ENCODE assay signal across 1 cellular context in the genomic region with DNA sequence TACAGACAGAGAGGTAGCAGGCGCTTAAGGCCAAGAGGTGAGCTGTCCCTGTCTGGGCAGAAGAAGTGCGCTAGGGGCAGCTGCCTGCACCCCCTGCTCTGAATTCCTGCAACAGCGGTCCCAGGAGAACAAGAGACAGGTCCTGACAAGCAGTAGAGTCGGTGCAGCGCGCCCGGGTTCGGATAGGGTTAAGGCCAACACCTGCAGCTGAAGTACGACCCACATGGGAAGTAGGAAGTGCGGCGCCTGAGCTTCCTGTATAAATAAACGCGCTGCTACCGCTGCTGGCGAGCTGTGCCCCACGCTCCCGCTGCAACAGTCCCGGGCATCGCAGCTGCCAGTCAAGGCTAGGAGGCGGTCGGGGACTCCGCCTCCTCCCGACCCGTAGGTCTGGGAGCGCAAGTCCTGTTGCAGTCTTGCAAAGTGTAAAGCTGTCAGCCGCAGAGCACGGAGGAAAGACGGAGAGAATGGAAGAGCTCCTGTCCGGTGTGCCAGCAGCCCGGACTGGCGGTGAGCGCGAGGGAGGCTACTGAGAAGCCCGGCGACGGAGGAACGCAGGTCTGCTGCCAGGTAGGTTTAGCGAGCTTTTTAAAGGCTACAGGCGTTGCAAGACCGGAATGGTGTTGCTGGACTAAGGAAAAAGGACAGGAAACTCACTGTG.
TF ChIP-seq lines count a peak whose summit lies in the region.

A gene (plus strand): TSS at position 290 of the 661 bp plus-strand sequence. CDS start 12,185 bp downstream, outside the sequence.

TF ChIP-seq in HepG2, 621 proteins besides CTCF, POLR2A, EP300 and RAD21 (continued from another document and continues in another):
- TF ChIP-seq, protein P1, sequence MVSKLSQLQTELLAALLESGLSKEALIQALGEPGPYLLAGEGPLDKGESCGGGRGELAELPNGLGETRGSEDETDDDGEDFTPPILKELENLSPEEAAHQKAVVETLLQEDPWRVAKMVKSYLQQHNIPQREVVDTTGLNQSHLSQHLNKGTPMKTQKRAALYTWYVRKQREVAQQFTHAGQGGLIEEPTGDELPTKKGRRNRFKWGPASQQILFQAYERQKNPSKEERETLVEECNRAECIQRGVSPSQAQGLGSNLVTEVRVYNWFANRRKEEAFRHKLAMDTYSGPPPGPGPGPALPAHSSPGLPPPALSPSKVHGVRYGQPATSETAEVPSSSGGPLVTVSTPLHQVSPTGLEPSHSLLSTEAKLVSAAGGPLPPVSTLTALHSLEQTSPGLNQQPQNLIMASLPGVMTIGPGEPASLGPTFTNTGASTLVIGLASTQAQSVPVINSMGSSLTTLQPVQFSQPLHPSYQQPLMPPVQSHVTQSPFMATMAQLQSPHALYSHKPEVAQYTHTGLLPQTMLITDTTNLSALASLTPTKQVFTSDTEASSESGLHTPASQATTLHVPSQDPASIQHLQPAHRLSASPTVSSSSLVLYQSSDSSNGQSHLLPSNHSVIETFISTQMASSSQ (IDR thresholded peaks at IDR 0.05; ENCODE audit: low read depth), result peak; percentile 31; the same call in 1 of the 2 replicates
- TF ChIP-seq, protein P1 (CRISPR knock-in tag; IDR thresholded peaks at IDR 0.05; ENCODE audit: borderline replicate concordance), result peak; percentile 62; the same call in 1 of the 2 replicates
- no peak for TF ChIP-seq ZNF101 (CRISPR knock-in tag; IDR thresholded peaks at IDR 0.05; ENCODE audit: borderline replicate concordance, low read depth)
- TF ChIP-seq NKX3-1 (CRISPR knock-in tag; IDR thresholded peaks at IDR 0.05), result no peak
- TF ChIP-seq, protein P2, sequence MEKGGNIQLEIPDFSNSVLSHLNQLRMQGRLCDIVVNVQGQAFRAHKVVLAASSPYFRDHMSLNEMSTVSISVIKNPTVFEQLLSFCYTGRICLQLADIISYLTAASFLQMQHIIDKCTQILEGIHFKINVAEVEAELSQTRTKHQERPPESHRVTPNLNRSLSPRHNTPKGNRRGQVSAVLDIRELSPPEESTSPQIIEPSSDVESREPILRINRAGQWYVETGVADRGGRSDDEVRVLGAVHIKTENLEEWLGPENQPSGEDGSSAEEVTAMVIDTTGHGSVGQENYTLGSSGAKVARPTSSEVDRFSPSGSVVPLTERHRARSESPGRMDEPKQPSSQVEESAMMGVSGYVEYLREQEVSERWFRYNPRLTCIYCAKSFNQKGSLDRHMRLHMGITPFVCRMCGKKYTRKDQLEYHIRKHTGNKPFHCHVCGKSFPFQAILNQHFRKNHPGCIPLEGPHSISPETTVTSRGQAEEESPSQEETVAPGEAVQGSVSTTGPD (CRISPR knock-in tag; IDR thresholded peaks at IDR 0.05), result no peak
- TF ChIP-seq ZNF557 (CRISPR knock-in tag; IDR thresholded peaks at IDR 0.05), result no peak
- TF ChIP-seq SALL2 (CRISPR knock-in tag; IDR thresholded peaks at IDR 0.05), result peak; percentile 15; the same call in 1 of the 2 replicates
- TF ChIP-seq ZNF816 (CRISPR knock-in tag; IDR thresholded peaks at IDR 0.05; ENCODE audit: borderline replicate concordance), result 0 out of 2 replicates have a peak, but pooled peaks have one; percentile 73
- TF ChIP-seq ZNF761 (CRISPR knock-in tag; conservative IDR thresholded peaks at IDR 0.05), result peak; percentile 95
- TF ChIP-seq, protein P3, sequence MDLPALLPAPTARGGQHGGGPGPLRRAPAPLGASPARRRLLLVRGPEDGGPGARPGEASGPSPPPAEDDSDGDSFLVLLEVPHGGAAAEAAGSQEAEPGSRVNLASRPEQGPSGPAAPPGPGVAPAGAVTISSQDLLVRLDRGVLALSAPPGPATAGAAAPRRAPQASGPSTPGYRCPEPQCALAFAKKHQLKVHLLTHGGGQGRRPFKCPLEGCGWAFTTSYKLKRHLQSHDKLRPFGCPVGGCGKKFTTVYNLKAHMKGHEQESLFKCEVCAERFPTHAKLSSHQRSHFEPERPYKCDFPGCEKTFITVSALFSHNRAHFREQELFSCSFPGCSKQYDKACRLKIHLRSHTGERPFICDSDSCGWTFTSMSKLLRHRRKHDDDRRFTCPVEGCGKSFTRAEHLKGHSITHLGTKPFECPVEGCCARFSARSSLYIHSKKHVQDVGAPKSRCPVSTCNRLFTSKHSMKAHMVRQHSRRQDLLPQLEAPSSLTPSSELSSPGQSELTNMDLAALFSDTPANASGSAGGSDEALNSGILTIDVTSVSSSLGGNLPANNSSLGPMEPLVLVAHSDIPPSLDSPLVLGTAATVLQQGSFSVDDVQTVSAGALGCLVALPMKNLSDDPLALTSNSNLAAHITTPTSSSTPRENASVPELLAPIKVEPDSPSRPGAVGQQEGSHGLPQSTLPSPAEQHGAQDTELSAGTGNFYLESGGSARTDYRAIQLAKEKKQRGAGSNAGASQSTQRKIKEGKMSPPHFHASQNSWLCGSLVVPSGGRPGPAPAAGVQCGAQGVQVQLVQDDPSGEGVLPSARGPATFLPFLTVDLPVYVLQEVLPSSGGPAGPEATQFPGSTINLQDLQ (CRISPR knock-in tag; IDR thresholded peaks at IDR 0.05), result no peak
- TF ChIP-seq, protein P4, sequence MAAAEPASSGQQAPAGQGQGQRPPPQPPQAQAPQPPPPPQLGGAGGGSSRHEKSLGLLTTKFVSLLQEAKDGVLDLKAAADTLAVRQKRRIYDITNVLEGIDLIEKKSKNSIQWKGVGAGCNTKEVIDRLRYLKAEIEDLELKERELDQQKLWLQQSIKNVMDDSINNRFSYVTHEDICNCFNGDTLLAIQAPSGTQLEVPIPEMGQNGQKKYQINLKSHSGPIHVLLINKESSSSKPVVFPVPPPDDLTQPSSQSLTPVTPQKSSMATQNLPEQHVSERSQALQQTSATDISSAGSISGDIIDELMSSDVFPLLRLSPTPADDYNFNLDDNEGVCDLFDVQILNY (CRISPR knock-in tag; conservative IDR thresholded peaks at IDR 0.05), result no peak; the same call in 1 of the 2 replicates
- TF ChIP-seq, protein P5, sequence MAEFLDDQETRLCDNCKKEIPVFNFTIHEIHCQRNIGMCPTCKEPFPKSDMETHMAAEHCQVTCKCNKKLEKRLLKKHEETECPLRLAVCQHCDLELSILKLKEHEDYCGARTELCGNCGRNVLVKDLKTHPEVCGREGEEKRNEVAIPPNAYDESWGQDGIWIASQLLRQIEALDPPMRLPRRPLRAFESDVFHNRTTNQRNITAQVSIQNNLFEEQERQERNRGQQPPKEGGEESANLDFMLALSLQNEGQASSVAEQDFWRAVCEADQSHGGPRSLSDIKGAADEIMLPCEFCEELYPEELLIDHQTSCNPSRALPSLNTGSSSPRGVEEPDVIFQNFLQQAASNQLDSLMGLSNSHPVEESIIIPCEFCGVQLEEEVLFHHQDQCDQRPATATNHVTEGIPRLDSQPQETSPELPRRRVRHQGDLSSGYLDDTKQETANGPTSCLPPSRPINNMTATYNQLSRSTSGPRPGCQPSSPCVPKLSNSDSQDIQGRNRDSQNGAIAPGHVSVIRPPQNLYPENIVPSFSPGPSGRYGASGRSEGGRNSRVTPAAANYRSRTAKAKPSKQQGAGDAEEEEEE (CRISPR knock-in tag; IDR thresholded peaks at IDR 0.05; ENCODE audit: borderline replicate concordance), result no peak
- peak; percentile 71; the same call in 1 of the 2 replicates for TF ChIP-seq ZNF709 (CRISPR knock-in tag; IDR thresholded peaks at IDR 0.05)
- no peak for TF ChIP-seq SOX13 (IDR thresholded peaks at IDR 0.05)
- peak in 1 of 2 experiments; percentile 71; a peak in 2 of 4 replicates for TF ChIP-seq SOX13 (CRISPR knock-in tag; conservative IDR thresholded peaks at IDR 0.05 in 1 of 2, IDR thresholded peaks at IDR 0.05 in 1 of 2)
- no peak for TF ChIP-seq MBD4 (IDR thresholded peaks at IDR 0.05; ENCODE audit: borderline replicate concordance, low read length)
- TF ChIP-seq ZNF317 (CRISPR knock-in tag; IDR thresholded peaks at IDR 0.05), result no peak; the same call in 1 of the 2 replicates
- TF ChIP-seq, protein P6, sequence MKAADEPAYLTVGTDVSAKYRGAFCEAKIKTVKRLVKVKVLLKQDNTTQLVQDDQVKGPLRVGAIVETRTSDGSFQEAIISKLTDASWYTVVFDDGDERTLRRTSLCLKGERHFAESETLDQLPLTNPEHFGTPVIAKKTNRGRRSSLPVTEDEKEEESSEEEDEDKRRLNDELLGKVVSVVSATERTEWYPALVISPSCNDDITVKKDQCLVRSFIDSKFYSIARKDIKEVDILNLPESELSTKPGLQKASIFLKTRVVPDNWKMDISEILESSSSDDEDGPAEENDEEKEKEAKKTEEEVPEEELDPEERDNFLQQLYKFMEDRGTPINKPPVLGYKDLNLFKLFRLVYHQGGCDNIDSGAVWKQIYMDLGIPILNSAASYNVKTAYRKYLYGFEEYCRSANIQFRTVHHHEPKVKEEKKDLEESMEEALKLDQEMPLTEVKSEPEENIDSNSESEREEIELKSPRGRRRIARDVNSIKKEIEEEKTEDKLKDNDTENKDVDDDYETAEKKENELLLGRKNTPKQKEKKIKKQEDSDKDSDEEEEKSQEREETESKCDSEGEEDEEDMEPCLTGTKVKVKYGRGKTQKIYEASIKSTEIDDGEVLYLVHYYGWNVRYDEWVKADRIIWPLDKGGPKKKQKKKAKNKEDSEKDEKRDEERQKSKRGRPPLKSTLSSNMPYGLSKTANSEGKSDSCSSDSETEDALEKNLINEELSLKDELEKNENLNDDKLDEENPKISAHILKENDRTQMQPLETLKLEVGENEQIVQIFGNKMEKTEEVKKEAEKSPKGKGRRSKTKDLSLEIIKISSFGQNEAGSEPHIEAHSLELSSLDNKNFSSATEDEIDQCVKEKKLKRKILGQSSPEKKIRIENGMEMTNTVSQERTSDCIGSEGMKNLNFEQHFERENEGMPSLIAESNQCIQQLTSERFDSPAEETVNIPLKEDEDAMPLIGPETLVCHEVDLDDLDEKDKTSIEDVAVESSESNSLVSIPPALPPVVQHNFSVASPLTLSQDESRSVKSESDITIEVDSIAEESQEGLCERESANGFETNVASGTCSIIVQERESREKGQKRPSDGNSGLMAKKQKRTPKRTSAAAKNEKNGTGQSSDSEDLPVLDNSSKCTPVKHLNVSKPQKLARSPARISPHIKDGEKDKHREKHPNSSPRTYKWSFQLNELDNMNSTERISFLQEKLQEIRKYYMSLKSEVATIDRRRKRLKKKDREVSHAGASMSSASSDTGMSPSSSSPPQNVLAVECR (CRISPR knock-in tag; IDR thresholded peaks at IDR 0.05; ENCODE audit: borderline replicate concordance), result peak; percentile 91
- TF ChIP-seq, protein P7, sequence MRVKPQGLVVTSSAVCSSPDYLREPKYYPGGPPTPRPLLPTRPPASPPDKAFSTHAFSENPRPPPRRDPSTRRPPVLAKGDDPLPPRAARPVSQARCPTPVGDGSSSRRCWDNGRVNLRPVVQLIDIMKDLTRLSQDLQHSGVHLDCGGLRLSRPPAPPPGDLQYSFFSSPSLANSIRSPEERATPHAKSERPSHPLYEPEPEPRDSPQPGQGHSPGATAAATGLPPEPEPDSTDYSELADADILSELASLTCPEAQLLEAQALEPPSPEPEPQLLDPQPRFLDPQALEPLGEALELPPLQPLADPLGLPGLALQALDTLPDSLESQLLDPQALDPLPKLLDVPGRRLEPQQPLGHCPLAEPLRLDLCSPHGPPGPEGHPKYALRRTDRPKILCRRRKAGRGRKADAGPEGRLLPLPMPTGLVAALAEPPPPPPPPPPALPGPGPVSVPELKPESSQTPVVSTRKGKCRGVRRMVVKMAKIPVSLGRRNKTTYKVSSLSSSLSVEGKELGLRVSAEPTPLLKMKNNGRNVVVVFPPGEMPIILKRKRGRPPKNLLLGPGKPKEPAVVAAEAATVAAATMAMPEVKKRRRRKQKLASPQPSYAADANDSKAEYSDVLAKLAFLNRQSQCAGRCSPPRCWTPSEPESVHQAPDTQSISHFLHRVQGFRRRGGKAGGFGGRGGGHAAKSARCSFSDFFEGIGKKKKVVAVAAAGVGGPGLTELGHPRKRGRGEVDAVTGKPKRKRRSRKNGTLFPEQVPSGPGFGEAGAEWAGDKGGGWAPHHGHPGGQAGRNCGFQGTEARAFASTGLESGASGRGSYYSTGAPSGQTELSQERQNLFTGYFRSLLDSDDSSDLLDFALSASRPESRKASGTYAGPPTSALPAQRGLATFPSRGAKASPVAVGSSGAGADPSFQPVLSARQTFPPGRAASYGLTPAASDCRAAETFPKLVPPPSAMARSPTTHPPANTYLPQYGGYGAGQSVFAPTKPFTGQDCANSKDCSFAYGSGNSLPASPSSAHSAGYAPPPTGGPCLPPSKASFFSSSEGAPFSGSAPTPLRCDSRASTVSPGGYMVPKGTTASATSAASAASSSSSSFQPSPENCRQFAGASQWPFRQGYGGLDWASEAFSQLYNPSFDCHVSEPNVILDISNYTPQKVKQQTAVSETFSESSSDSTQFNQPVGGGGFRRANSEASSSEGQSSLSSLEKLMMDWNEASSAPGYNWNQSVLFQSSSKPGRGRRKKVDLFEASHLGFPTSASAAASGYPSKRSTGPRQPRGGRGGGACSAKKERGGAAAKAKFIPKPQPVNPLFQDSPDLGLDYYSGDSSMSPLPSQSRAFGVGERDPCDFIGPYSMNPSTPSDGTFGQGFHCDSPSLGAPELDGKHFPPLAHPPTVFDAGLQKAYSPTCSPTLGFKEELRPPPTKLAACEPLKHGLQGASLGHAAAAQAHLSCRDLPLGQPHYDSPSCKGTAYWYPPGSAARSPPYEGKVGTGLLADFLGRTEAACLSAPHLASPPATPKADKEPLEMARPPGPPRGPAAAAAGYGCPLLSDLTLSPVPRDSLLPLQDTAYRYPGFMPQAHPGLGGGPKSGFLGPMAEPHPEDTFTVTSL (CRISPR knock-in tag; IDR thresholded peaks at IDR 0.05; ENCODE audit: borderline replicate concordance), result peak; percentile 71; the same call in 1 of the 2 replicates
- TF ChIP-seq, protein P8, sequence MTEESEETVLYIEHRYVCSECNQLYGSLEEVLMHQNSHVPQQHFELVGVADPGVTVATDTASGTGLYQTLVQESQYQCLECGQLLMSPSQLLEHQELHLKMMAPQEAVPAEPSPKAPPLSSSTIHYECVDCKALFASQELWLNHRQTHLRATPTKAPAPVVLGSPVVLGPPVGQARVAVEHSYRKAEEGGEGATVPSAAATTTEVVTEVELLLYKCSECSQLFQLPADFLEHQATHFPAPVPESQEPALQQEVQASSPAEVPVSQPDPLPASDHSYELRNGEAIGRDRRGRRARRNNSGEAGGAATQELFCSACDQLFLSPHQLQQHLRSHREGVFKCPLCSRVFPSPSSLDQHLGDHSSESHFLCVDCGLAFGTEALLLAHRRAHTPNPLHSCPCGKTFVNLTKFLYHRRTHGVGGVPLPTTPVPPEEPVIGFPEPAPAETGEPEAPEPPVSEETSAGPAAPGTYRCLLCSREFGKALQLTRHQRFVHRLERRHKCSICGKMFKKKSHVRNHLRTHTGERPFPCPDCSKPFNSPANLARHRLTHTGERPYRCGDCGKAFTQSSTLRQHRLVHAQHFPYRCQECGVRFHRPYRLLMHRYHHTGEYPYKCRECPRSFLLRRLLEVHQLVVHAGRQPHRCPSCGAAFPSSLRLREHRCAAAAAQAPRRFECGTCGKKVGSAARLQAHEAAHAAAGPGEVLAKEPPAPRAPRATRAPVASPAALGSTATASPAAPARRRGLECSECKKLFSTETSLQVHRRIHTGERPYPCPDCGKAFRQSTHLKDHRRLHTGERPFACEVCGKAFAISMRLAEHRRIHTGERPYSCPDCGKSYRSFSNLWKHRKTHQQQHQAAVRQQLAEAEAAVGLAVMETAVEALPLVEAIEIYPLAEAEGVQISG (CRISPR knock-in tag; IDR thresholded peaks at IDR 0.05), result peak; percentile 88
- peak; percentile 99 for TF ChIP-seq HNRNPL (IDR thresholded peaks at IDR 0.05; ENCODE audit: low read depth, low read length)
